23 cellular contexts compared by ENCODE assay signal in the genomic region with DNA sequence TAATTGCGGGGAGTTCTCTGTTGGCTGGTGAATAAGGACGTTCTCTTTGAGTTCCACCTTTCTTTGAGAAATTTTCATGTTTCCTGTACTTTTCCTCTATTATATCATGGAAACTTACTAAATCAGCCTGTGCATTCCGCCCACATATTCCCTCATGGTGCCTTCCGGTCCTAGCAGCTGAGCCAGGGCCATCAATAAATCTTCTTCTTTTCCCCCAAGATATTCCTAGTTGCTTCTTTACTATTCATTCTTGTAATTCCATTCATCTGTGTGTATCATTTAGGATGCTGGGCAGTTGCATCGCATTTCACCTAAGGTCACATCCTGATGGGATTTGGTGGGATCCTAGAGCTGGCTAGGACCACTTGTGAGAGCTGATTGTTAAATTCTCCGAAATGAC.
"Had no signal": no experiment of that assay in that cellular context is flagged by ENCODE, and none has a peak within 500 bp of the region (broad histone marks: within the 10 kb centered on the region; RNA-seq: fewer than 3 reads in every experiment).

No MANE protein-coding gene starts in this region.

- H3K27me3 ChIP-seq: brain microvascular endothelial cell, hepatocyte, sigmoid colon, upper lobe of left lung had no signal

- H3K36me3 ChIP-seq: brain microvascular endothelial cell, lower lobe of right lung, sigmoid colon, upper lobe of left lung had no signal

- H3K4me3 ChIP-seq: hepatocyte, lower lobe of right lung, sigmoid colon, upper lobe of left lung had no signal

- H3K27ac ChIP-seq: brain microvascular endothelial cell, hepatocyte, lower lobe of right lung, sigmoid colon, upper lobe of left lung had no signal

- H3K9me3 ChIP-seq: lower lobe of right lung, sigmoid colon, upper lobe of left lung had no signal

- DNase-seq: activated B cell treated with CpG ODN at 0.5 μM for 24 hours; activated CD4-positive, alpha-beta T cell treated with anti-CD3 and anti-CD28 coated beads for 36 hours; activated CD4-positive, alpha-beta T cell treated with anti-CD3 and anti-CD28 coated beads, Interleukin-2, amount 50 U/mL, for 4 hours; activated CD8-positive, alpha-beta memory T cell treated with anti-CD3 and anti-CD28 coated beads for 24 hours; activated CD8-positive, alpha-beta memory T cell treated with anti-CD3 and anti-CD28 coated beads, Interleukin-2, amount 50 U/mL, for 4 hours; activated naive CD4-positive, alpha-beta T cell treated with anti-CD3 and anti-CD28 coated beads, Interleukin-2, amount 10 ng/mL, durations not matched to agents 7 days and 5 days; activated T-cell treated with anti-CD3 and anti-CD28 coated beads, Interleukin-2, amount 50 U/mL, for 24 hours; aorta; brain microvascular endothelial cell; caudate nucleus; effector CD4-positive, alpha-beta T cell; foreskin melanocyte; glutamatergic neuron; immature natural killer cell; lower lobe of right lung; naive B cell; sigmoid colon; stimulated activated CD4-positive, alpha-beta T cell treated with anti-CD3 and anti-CD28 coated beads, Interleukin-4, amount 100 ng/mL, for 24 hours; stimulated activated naive CD8-positive, alpha-beta T cell treated with anti-CD3 and anti-CD28 coated beads, Interleukin-15, Interleukin-2, amounts not matched to agents 100 U/mL and 50 U/mL, for 24 hours; T-helper 17 cell; upper lobe of left lung had no signal

- ATAC-seq: activated CD4-positive, alpha-beta T cell treated with anti-CD3 and anti-CD28 coated beads for 36 hours; left lobe of liver; lower lobe of right lung; stimulated activated naive CD8-positive, alpha-beta T cell treated with anti-CD3 and anti-CD28 coated beads, Interleukin-15, Interleukin-2, amounts not matched to agents 100 U/mL and 50 U/mL, for 24 hours; T-helper 17 cell had no signal
